Comparison of ENCODE assay signal across 9 cellular contexts in genomic region chr3:171257251-171258179, GRCh38.
A peak's percentile ranks its signal among the peaks of the same experiment; 100 is the strongest.
DNase-seq lines count a peak whose midpoint lies in the region; ATAC-seq and TF ChIP-seq lines count a peak whose summit lies in the region.
"Had no signal": no experiment of that assay in that cellular context is flagged by ENCODE, and none has a peak within 500 bp of the region (broad histone marks: within the 10 kb centered on the region; RNA-seq: fewer than 3 reads in every experiment).

No MANE protein-coding gene starts in this region.

- peak overlapping the region; percentile 73 for H3K27ac Mint-ChIP-seq in activated CD4-positive, alpha-beta memory T cell treated with anti-CD3 and anti-CD28 coated beads for 36 hours

- no peaks in the 10 kb centered on the region for H3K27me3 ChIP-seq in PC-9 (ENCODE audit: insufficient read depth, low read depth)

- H3K4me3 ChIP-seq in PC-9: no peak overlapping the region

- peaks cover 38% of the 10 kb centered on the region for H3K79me2 ChIP-seq in PC-9 (ENCODE audit: low read depth)

- no TSS peak for BruUV-seq in PC-9 (replicated peaks; lab: Mats Ljungman, UMichigan)

- H3K4me1 Mint-ChIP-seq in activated CD4-positive, alpha-beta memory T cell treated with anti-CD3 and anti-CD28 coated beads for 36 hours (ENCODE audit: low read depth): peaks cover 87% of the 10 kb centered on the region

- TF ChIP-seq CTCF in PC-9 (conservative IDR thresholded peaks at IDR 0.05): no peak

- H3K9me3 Mint-ChIP-seq in activated CD4-positive, alpha-beta memory T cell treated with anti-CD3 and anti-CD28 coated beads for 36 hours: no peaks in the 10 kb centered on the region

- peak; percentile 51 for ATAC-seq in GM18870 (IDR thresholded peaks at IDR 0.05; ENCODE audit: unreplicated experiment)
- peak; percentile 47 for ATAC-seq in HG02759 (IDR thresholded peaks at IDR 0.05; ENCODE audit: unreplicated experiment)

- peaks cover 60% of the 10 kb centered on the region for H3K4me1 ChIP-seq in PC-9 (replicated peaks; ENCODE audit: insufficient read depth)

- no peaks in the 10 kb centered on the region; the same call in 1 of the 2 replicates for H3K9me3 ChIP-seq in PC-9 (ENCODE audit: insufficient read depth, low read depth)

- H3K27me3 Mint-ChIP-seq in activated CD4-positive, alpha-beta memory T cell treated with anti-CD3 and anti-CD28 coated beads for 36 hours: no peaks in the 10 kb centered on the region

- POLR2A ChIA-PET in activated CD4-positive, alpha-beta memory T cell treated with anti-CD3 and anti-CD28 coated beads for 36 hours (lab: Charles Lee): interaction anchor here (1.1 to 1.3 kb wide), 3 partner anchors 9 to 13 kb away, joined by 3 to 5 read pairs (median 3); no protein-coding TSS in a partner anchor
- POLR2A ChIA-PET in PC-9 (lab: Charles Lee; ENCODE audit: unreplicated experiment): interaction anchor here (0.6 kb wide), 1 partner anchor 1401 kb away, joined by 3 read pairs; no protein-coding TSS in a partner anchor

- CTCF ChIA-PET in activated CD4-positive, alpha-beta memory T cell treated with anti-CD3 and anti-CD28 coated beads for 36 hours (lab: Charles Lee): interaction anchor here (2.2 kb wide), 1 partner anchor 9 kb away, joined by 7 read pairs; no protein-coding TSS in a partner anchor
- CTCF ChIA-PET in PC-9 (lab: Charles Lee): interaction anchor here (0.7 to 0.9 kb wide), 2 partner anchors 65 to 89 kb away, joined by 3 read pairs; no protein-coding TSS in a partner anchor

- intact Hi-C loops in activated CD4-positive, alpha-beta memory T cell treated with anti-CD3 and anti-CD28 coated beads for 36 hours (cut with micrococcal nuclease): no loop called here
- intact Hi-C loops in PC-9 (cut with micrococcal nuclease; ENCODE audit: unreplicated experiment): no loop called here

- H4K20me1 ChIP-seq in PC-9 (ENCODE audit: insufficient read depth): no peaks in the 10 kb centered on the region

- no peaks in the 10 kb centered on the region for H3K9me2 ChIP-seq in PC-9 (ENCODE audit: insufficient read depth)

- peaks cover 2% of the 10 kb centered on the region for H3K36me3 Mint-ChIP-seq in activated CD4-positive, alpha-beta memory T cell treated with anti-CD3 and anti-CD28 coated beads for 36 hours

- no peaks in the 10 kb centered on the region for H3K36me3 ChIP-seq in PC-9 (ENCODE audit: low read depth)

- no peak overlapping the region for H3K4me3 Mint-ChIP-seq in activated CD4-positive, alpha-beta memory T cell treated with anti-CD3 and anti-CD28 coated beads for 36 hours

- no peak overlapping the region for H2AFZ ChIP-seq in PC-9

- DNase-seq in activated CD4-positive, alpha-beta memory T cell treated with anti-CD3 and anti-CD28 coated beads for 36 hours: no peak
- DNase-seq in non-pigmented ciliary epithelial cell (ENCODE audit: low read depth) (peak; percentile 36), NCI-H524 (lab: John Stamatoyannopoulos, UW) (no peak), PC-9 (no peak), DMS53 (lab: John Stamatoyannopoulos, UW) (no peak)
- DNase-seq: NCI-H1436 had no signal

- no peak overlapping the region for H3K27ac ChIP-seq in PC-9
- H3K27ac ChIP-seq: epithelial cell of prostate had no signal

- H3K4me2 ChIP-seq in PC-9: no peak overlapping the region

- peaks cover 41% of the 10 kb centered on the region for H3F3A ChIP-seq in PC-9 (ENCODE audit: insufficient read depth, low read depth)
